In genomic region chr2:160333324-160334027, GRCh38 we compare ENCODE assay signal across 13 cellular contexts.
DNase-seq lines count a peak whose midpoint lies in the region; ATAC-seq and TF ChIP-seq lines count a peak whose summit lies in the region.
"Had no signal": no experiment of that assay in that cellular context is flagged by ENCODE, and none has a peak within 500 bp of the region (broad histone marks: within the 10 kb centered on the region; RNA-seq: fewer than 3 reads in every experiment).

No MANE protein-coding gene starts in this region.

- peak overlapping the region; percentile 47 for H3K4me2 ChIP-seq in PC-3 (ENCODE audit: low read length)
- H3K4me2 ChIP-seq in osteoblast (ENCODE audit: insufficient read depth, low read length): no peak overlapping the region
- H3K4me2 ChIP-seq: BLaER1 had no signal

- 68 to 74% (median 72%) methylated on average over 2 of the region's 2 CpGs for WGBS in psoas muscle, 3 donors

- peak overlapping the region in 5 of 7 donors; percentile 17 to 49 (median 23) for H3K4me3 Mint-ChIP-seq in CD8-positive, alpha-beta memory T cell
- H3K4me3 Mint-ChIP-seq in endothelial cell (ENCODE audit: unreplicated experiment): no peak overlapping the region

- no TSS peak for BruUV-seq in PC-3 (replicated peaks; lab: Mats Ljungman, UMichigan)

- H3K36me3 Mint-ChIP-seq in CD8-positive, alpha-beta memory T cell: peaks cover 0 to 11% (median 8%) of the 10 kb centered on the region in 3 donors
- peaks cover 3% of the 10 kb centered on the region for H3K36me3 Mint-ChIP-seq in endothelial cell (ENCODE audit: low read depth, unreplicated experiment)

- ATAC-seq in PC-3: no peak
- ATAC-seq in HG02678 (IDR thresholded peaks at IDR 0.05; ENCODE audit: unreplicated experiment): no peak
- ATAC-seq in psoas muscle: no peak

- H3K4me1 ChIP-seq in CD8-positive, alpha-beta memory T cell (ENCODE audit: insufficient read depth, low read length): peaks cover 62% of the 10 kb centered on the region
- H3K4me1 ChIP-seq in PC-3 (ENCODE audit: insufficient read depth, low read length) (peaks cover 41% of the 10 kb centered on the region), osteoblast (ENCODE audit: insufficient read depth, low read length) (peaks cover 39% of the 10 kb centered on the region), psoas muscle (peaks cover 72% of the 10 kb centered on the region)

- H3K4me1 Mint-ChIP-seq in CD8-positive, alpha-beta memory T cell: peaks cover 91 to 98% (median 97%) of the 10 kb centered on the region in 3 donors
- H3K4me1 Mint-ChIP-seq in endothelial cell (ENCODE audit: unreplicated experiment): peaks cover 71% of the 10 kb centered on the region

- no peak for DNase-seq in CD8-positive, alpha-beta memory T cell
- DNase-seq in PC-3: no peak
- DNase-seq in endothelial cell (ENCODE audit: low spot score): no peak
- no peak for DNase-seq in osteoblast (ENCODE audit: insufficient read length, low spot score, missing footprints)
- no peak for DNase-seq in psoas muscle
- DNase-seq in GM03348 (ENCODE audit: low spot score): no peak
- DNase-seq: anterior cingulate cortex, GOT3, NCI-H1694 treated with DMSO at 0.1 percent for 48 hours, NCI-H510A, SJCRH30 had no signal

- no peaks in the 10 kb centered on the region for H3K36me3 ChIP-seq in CD8-positive, alpha-beta memory T cell (ENCODE audit: insufficient read depth, low read length)
- H3K36me3 ChIP-seq in PC-3 (ENCODE audit: low read depth, low read length) (no peaks in the 10 kb centered on the region), osteoblast (ENCODE audit: insufficient read depth, low read length) (no peaks in the 10 kb centered on the region), psoas muscle (ENCODE audit: insufficient read depth in 1 of 2, low read depth in 1 of 2) (no peaks in the 10 kb centered on the region)
- H3K36me3 ChIP-seq: BLaER1, SJCRH30 had no signal

- H3K27me3 ChIP-seq in CD8-positive, alpha-beta memory T cell (ENCODE audit: insufficient read depth, low read length, poor library complexity, severe bottlenecking): no peaks in the 10 kb centered on the region
- H3K27me3 ChIP-seq in PC-3 (ENCODE audit: low read length) (no peaks in the 10 kb centered on the region), osteoblast (ENCODE audit: insufficient read depth, low read length) (no peaks in the 10 kb centered on the region), psoas muscle (ENCODE audit: insufficient read depth in 3 of 3, low read length in 2 of 3) (no peaks in the 10 kb centered on the region)
- H3K27me3 ChIP-seq: BLaER1, SJCRH30 had no signal

- no peak for TF ChIP-seq CTCF in PC-3 (conservative IDR thresholded peaks at IDR 0.05; ENCODE audit: low read depth, low read length)
- no peak for TF ChIP-seq CTCF in endothelial cell (IDR thresholded peaks at IDR 0.05; ENCODE audit: unreplicated experiment)
- TF ChIP-seq CTCF in osteoblast (IDR thresholded peaks at IDR 0.05; ENCODE audit: extremely low read depth, low read depth, low read length): no peak
- TF ChIP-seq CTCF in psoas muscle (IDR thresholded peaks at IDR 0.05): no peak

- CTCF ChIA-PET in CD8-positive, alpha-beta memory T cell (lab: Charles Lee): interaction anchor here (1.1 kb wide), 1 partner anchor 661 kb away, joined by 4 read pairs; no protein-coding TSS in a partner anchor
- CTCF ChIA-PET in PC-3 (lab: Charles Lee): no interaction called here

- H3K9me3 Mint-ChIP-seq in CD8-positive, alpha-beta memory T cell: no peaks in the 10 kb centered on the region
- H3K9me3 Mint-ChIP-seq in endothelial cell (ENCODE audit: unreplicated experiment): no peaks in the 10 kb centered on the region

- no peaks in the 10 kb centered on the region for H3F3A ChIP-seq in PC-3 (ENCODE audit: low read length, unreplicated experiment)

- H3K4me3 ChIP-seq in CD8-positive, alpha-beta memory T cell (ENCODE audit: low read length): no peak overlapping the region
- H3K4me3 ChIP-seq in PC-3 (ENCODE audit: low read length): peak overlapping the region; percentile 2; the same call in 1 of the 2 replicates
- H3K4me3 ChIP-seq in osteoblast (ENCODE audit: insufficient read depth, low read length): no peak overlapping the region
- no peak overlapping the region for H3K4me3 ChIP-seq in psoas muscle
- H3K4me3 ChIP-seq: BLaER1, SJCRH30 had no signal

- H3K9me3 ChIP-seq in CD8-positive, alpha-beta memory T cell (ENCODE audit: low read length): no peaks in the 10 kb centered on the region
- H3K9me3 ChIP-seq in PC-3 (ENCODE audit: low read length) (no peaks in the 10 kb centered on the region), osteoblast (ENCODE audit: low read depth, low read length) (no peaks in the 10 kb centered on the region), psoas muscle (no peaks in the 10 kb centered on the region)
- H3K9me3 ChIP-seq: BLaER1, SJCRH30 had no signal

- intact Hi-C loops in PC-3 (cut with micrococcal nuclease) (no loop called here), psoas muscle (cut with DNase I) (no loop called here)

- no peak overlapping the region for H3K9ac ChIP-seq in PC-3 (ENCODE audit: low read length)
- H3K9ac ChIP-seq: BLaER1 had no signal

- H3K27ac Mint-ChIP-seq in CD8-positive, alpha-beta memory T cell: peak overlapping the region; percentile 40 to 95 (median 72)
- peak overlapping the region; percentile 58 for H3K27ac Mint-ChIP-seq in endothelial cell (ENCODE audit: unreplicated experiment)

- H3K9me2 ChIP-seq in PC-3 (replicated peaks; ENCODE audit: low read length): no peaks in the 10 kb centered on the region

- H3K79me2 ChIP-seq in PC-3 (ENCODE audit: low read length) (peaks cover 91% of the 10 kb centered on the region), osteoblast (ENCODE audit: insufficient read depth, low read length) (peaks cover 97% of the 10 kb centered on the region)

- POLR2A ChIA-PET in CD8-positive, alpha-beta memory T cell (lab: Charles Lee): interaction anchor here (0.5 to 0.8 kb wide), 2 partner anchors 18 to 26 kb away, joined by 3 read pairs; no protein-coding TSS in a partner anchor
- POLR2A ChIA-PET in PC-3 (lab: Charles Lee; ENCODE audit: unreplicated experiment): no interaction called here

- no peaks in the 10 kb centered on the region for H3K27me3 Mint-ChIP-seq in CD8-positive, alpha-beta memory T cell
- H3K27me3 Mint-ChIP-seq in endothelial cell (ENCODE audit: unreplicated experiment): peaks cover 5% of the 10 kb centered on the region

- H3K27ac ChIP-seq in CD8-positive, alpha-beta memory T cell (ENCODE audit: low read depth, low read length): no peak overlapping the region
- H3K27ac ChIP-seq in PC-3 (ENCODE audit: low read length) (peak overlapping the region; percentile 68), osteoblast (ENCODE audit: low read depth, low read length) (peak overlapping the region; percentile 72), psoas muscle (no peak overlapping the region)
- H3K27ac ChIP-seq: BLaER1, SJCRH30 had no signal

- H2AFZ ChIP-seq in PC-3 (ENCODE audit: low read length) (no peak overlapping the region), osteoblast (ENCODE audit: low read length) (no peak overlapping the region)

- no peaks in the 10 kb centered on the region for H4K20me1 ChIP-seq in PC-3 (ENCODE audit: low read length)
- H4K20me1 ChIP-seq in osteoblast (ENCODE audit: insufficient read depth, low read length): peaks cover 28% of the 10 kb centered on the region

Comparison
In these comparisons a context has a peak if more than half of its experiments do, and no peak if none do; other contexts are left out.
1. H3K27ac ChIP-seq: peak in PC-3 (single experiment) and osteoblast (single experiment); none in CD8-positive, alpha-beta memory T cell (single experiment) and psoas muscle (single experiment).